8 cellular contexts compared by ENCODE assay signal in the genomic region with DNA sequence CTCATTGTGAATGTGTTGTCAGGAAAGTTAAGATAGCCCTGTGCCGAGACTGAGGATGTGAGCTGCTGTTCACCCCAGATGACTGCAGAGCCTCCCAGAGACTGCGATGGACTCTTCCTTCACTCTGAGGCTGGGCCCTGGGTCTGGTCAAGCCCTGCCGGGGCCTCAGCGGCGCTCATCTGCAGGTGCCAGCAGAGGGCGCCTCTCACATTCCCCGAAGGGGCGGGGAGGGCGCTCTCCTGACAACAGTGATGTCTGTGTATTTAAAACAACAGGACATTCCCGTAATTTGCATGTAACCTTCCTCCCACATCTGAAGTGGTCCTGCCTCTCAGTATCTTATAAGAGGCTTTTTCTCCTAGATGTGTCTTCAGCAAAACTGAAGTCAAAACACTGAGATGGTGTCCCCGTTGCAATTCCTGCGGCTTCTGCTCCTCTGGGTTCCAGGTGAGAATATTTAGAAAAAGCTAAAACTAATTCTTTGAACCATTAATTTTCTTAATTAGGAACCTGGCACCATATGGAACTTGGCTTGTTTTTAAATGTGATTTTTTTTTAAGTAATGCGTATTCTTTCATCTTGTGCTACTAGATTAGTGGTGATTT.
DNase-seq lines count a peak whose midpoint lies in the region; ATAC-seq and TF ChIP-seq lines count a peak whose summit lies in the region.

No MANE protein-coding gene starts in this region.

- peaks cover 2% of the 10 kb centered on the region for H3K36me3 Mint-ChIP-seq in neural crest cell (ENCODE audit: low read depth)

- no peak overlapping the region for H3K27ac Mint-ChIP-seq in neural crest cell (ENCODE audit: unreplicated experiment)

- H3K27me3 Mint-ChIP-seq in neural crest cell (ENCODE audit: low read depth): no peaks in the 10 kb centered on the region

- peak; percentile 5 for DNase-seq in DMS153 treated with DMSO at 0.1 percent for 48 hours (lab: John Stamatoyannopoulos, UW; ENCODE audit: unreplicated experiment)
- no peak for DNase-seq in DMS153 (lab: John Stamatoyannopoulos, UW)
- peak; percentile 1 for DNase-seq in LNCaP clone FGC (ENCODE audit: low read depth)
- peak; percentile 29 for DNase-seq in cerebellar cortex (ENCODE audit: low spot score)
- no peak for DNase-seq in neural crest cell (ENCODE audit: low read depth, low spot score)
- no peak for DNase-seq in NOMO-1 treated with dmso at 0.1 percent for 144 hours (lab: John Stamatoyannopoulos, UW; ENCODE audit: unreplicated experiment)

- H3K4me3 Mint-ChIP-seq in neural crest cell: no peak overlapping the region

- peak; percentile 86 for ATAC-seq in GM19438 (IDR thresholded peaks at IDR 0.05; ENCODE audit: low read depth, unreplicated experiment)
- no peak for ATAC-seq in GM21526 (IDR thresholded peaks at IDR 0.05; ENCODE audit: low FRiP score, unreplicated experiment)

- peaks cover 6% of the 10 kb centered on the region for H3K9me3 Mint-ChIP-seq in neural crest cell

- TF ChIP-seq CTCF in LNCaP clone FGC (IDR thresholded peaks at IDR 0.05; ENCODE audit: control insufficient read depth, extremely low read depth, insufficient read depth): peak; percentile 85
- peak; percentile 56 for TF ChIP-seq CTCF in neural crest cell (conservative IDR thresholded peaks at IDR 0.05)

- H3K4me1 Mint-ChIP-seq in neural crest cell: no peaks in the 10 kb centered on the region

- no peak overlapping the region for H3K4me3 ChIP-seq in LNCaP clone FGC (ENCODE audit: low read depth, low read length)

Comparison
In these comparisons a context has a peak if more than half of its experiments do, and no peak if none do; other contexts are left out.
1. DNase-seq: peak in DMS153 treated with DMSO at 0.1 percent for 48 hours (single experiment), LNCaP clone FGC (single experiment) and cerebellar cortex (single experiment); none in DMS153 (single experiment), neural crest cell (single experiment) and NOMO-1 treated with dmso at 0.1 percent for 144 hours (single experiment).